Comparison of ENCODE assay signal across 28 cellular contexts in the genomic region with DNA sequence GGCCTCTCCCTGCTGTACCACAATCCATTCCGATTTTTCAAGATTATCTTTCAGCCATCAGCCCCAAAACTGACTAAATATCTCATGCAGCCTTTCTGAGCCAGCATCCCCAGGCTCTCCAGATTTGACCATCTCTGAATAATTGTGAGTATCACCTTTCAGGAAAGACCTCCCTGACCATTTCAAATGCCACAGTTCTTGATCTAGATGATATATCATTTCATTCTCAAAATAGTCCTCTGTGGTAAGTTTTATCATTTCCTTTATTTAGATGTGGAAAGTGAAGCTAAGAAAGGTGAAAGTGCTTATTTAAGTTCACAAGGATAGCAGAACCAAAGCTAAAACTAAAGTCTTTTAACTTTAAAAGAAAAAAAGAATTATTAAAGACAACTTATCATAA.
"Had no signal": no experiment of that assay in that cellular context is flagged by ENCODE, and none has a peak within 500 bp of the region (broad histone marks: within the 10 kb centered on the region; RNA-seq: fewer than 3 reads in every experiment).

No MANE protein-coding gene starts in this region.

- H3K27ac Mint-ChIP-seq: naive B cell; naive thymus-derived CD8-positive, alpha-beta T cell; natural killer cell treated with Interleukin-12 subunit alpha and Interleukin-12 subunit beta and Interleukin-15 and Interleukin-18, amount 100 ng/mL, for 72 hours; stimulated activated effector memory CD8-positive, alpha-beta T cell treated with anti-CD3 and anti-CD28 coated beads, Interleukin-12 subunit alpha, Interleukin-12 subunit beta, amount 100 ng/mL, for 72 hours; stimulated activated naive B cell treated with anti-CD40 and anti-IgM and Interleukin-4, amounts not matched to agents 10 μg/mL and 1 μg/mL and 100 μg/mL, for 72 hours; stimulated activated naive CD8-positive, alpha-beta T cell treated with anti-CD3 and anti-CD28 coated beads, Interleukin-15, Interleukin-2, amounts not matched to agents 100 ng/mL and 50 ng/mL, for 24 hours had no signal

- H3K4me3 ChIP-seq: neural progenitor cell, ovary, prostate gland, right lobe of liver, sigmoid colon, stomach, thoracic aorta, thyroid gland, tibial nerve, upper lobe of left lung, vagina had no signal

- FAIRE-seq: small intestine, urothelium cell line had no signal

- H3K79me2 ChIP-seq: parathyroid adenoma had no signal

- H3K36me3 ChIP-seq: neural progenitor cell, ovary, prostate gland, right lobe of liver, sigmoid colon, stomach, thoracic aorta, thyroid gland, tibial nerve, upper lobe of left lung, vagina had no signal

- H3K27me3 ChIP-seq: neural progenitor cell, ovary, right lobe of liver, sigmoid colon, stomach, thyroid gland, tibial nerve, upper lobe of left lung, vagina had no signal

- H3K27me3 Mint-ChIP-seq: stimulated activated naive CD8-positive, alpha-beta T cell treated with anti-CD3 and anti-CD28 coated beads, Interleukin-15, Interleukin-2, amounts not matched to agents 100 ng/mL and 50 ng/mL, for 24 hours had no signal

- H3K9ac ChIP-seq: neural progenitor cell, parathyroid adenoma had no signal

- H3K4me1 ChIP-seq: parathyroid adenoma, prostate gland, sigmoid colon, upper lobe of left lung had no signal

- H3K9me3 ChIP-seq: ovary, prostate gland, right lobe of liver, sigmoid colon, stomach, thoracic aorta, thyroid gland, tibial nerve, upper lobe of left lung, vagina had no signal

- ATAC-seq: naive thymus-derived CD8-positive, alpha-beta T cell; natural killer cell treated with Interleukin-12 subunit alpha and Interleukin-12 subunit beta and Interleukin-15 and Interleukin-18, amount 100 ng/mL, for 72 hours; right cardiac atrium; right lobe of liver; stimulated activated effector memory CD8-positive, alpha-beta T cell treated with anti-CD3 and anti-CD28 coated beads, Interleukin-12 subunit alpha, Interleukin-12 subunit beta, amount 100 ng/mL, for 72 hours; stimulated activated naive B cell treated with anti-CD40 and anti-IgM and Interleukin-4, amounts not matched to agents 10 μg/mL and 1 μg/mL and 100 μg/mL, for 72 hours had no signal

- H3K9me3 Mint-ChIP-seq: natural killer cell treated with Interleukin-12 subunit alpha and Interleukin-12 subunit beta and Interleukin-15 and Interleukin-18, amount 100 ng/mL, for 72 hours; neural progenitor cell; stimulated activated effector memory CD8-positive, alpha-beta T cell treated with anti-CD3 and anti-CD28 coated beads, Interleukin-12 subunit alpha, Interleukin-12 subunit beta, amount 100 ng/mL, for 72 hours; stimulated activated naive B cell treated with anti-CD40 and anti-IgM and Interleukin-4, amounts not matched to agents 10 μg/mL and 1 μg/mL and 100 μg/mL, for 72 hours had no signal

- H3K36me3 Mint-ChIP-seq: naive B cell; naive thymus-derived CD8-positive, alpha-beta T cell; natural killer cell treated with Interleukin-12 subunit alpha and Interleukin-12 subunit beta and Interleukin-15 and Interleukin-18, amount 100 ng/mL, for 72 hours; neural progenitor cell; stimulated activated effector memory CD8-positive, alpha-beta T cell treated with anti-CD3 and anti-CD28 coated beads, Interleukin-12 subunit alpha, Interleukin-12 subunit beta, amount 100 ng/mL, for 72 hours; stimulated activated naive B cell treated with anti-CD40 and anti-IgM and Interleukin-4, amounts not matched to agents 10 μg/mL and 1 μg/mL and 100 μg/mL, for 72 hours had no signal

- H3K4me1 Mint-ChIP-seq: naive B cell; naive thymus-derived CD8-positive, alpha-beta T cell; stimulated activated effector memory CD8-positive, alpha-beta T cell treated with anti-CD3 and anti-CD28 coated beads, Interleukin-12 subunit alpha, Interleukin-12 subunit beta, amount 100 ng/mL, for 72 hours had no signal

- H3K4me2 ChIP-seq: neural progenitor cell had no signal

- H3K4me3 Mint-ChIP-seq: naive B cell; naive thymus-derived CD8-positive, alpha-beta T cell; natural killer cell treated with Interleukin-12 subunit alpha and Interleukin-12 subunit beta and Interleukin-15 and Interleukin-18, amount 100 ng/mL, for 72 hours; neural progenitor cell; stimulated activated effector memory CD8-positive, alpha-beta T cell treated with anti-CD3 and anti-CD28 coated beads, Interleukin-12 subunit alpha, Interleukin-12 subunit beta, amount 100 ng/mL, for 72 hours; stimulated activated naive B cell treated with anti-CD40 and anti-IgM and Interleukin-4, amounts not matched to agents 10 μg/mL and 1 μg/mL and 100 μg/mL, for 72 hours; stimulated activated naive CD8-positive, alpha-beta T cell treated with anti-CD3 and anti-CD28 coated beads, Interleukin-15, Interleukin-2, amounts not matched to agents 100 ng/mL and 50 ng/mL, for 24 hours had no signal

- DNase-seq: naive B cell; naive thymus-derived CD8-positive, alpha-beta T cell; occipital lobe; ovary; posterior cingulate gyrus; right cardiac atrium; right lobe of liver; sigmoid colon; small intestine; stimulated activated CD4-positive, alpha-beta T cell treated with anti-CD3 and anti-CD28 coated beads, Interleukin-15, amount 100 ng/mL, for 24 hours; stimulated activated CD4-positive, alpha-beta T cell treated with anti-CD3 and anti-CD28 coated beads, Interleukin-2, amount 100 ng/mL, for 24 hours; stimulated activated CD4-positive, alpha-beta T cell treated with anti-CD3 and anti-CD28 coated beads, Interleukin-2, amount 100 ng/mL, for 48 hours; stimulated activated CD4-positive, alpha-beta T cell treated with anti-CD3 and anti-CD28 coated beads, Interleukin-4, amount 100 ng/mL, for 24 hours; stimulated activated naive B cell treated with anti-CD40 and anti-IgM and Interleukin-4, amounts not matched to agents 10 μg/mL and 1 μg/mL and 100 μg/mL, for 72 hours; stimulated activated naive CD4-positive, alpha-beta T cell treated with Interleukin-2 at 50 U/mL for 16 hours; stomach; upper lobe of left lung had no signal

- H3K27ac ChIP-seq: neural progenitor cell, ovary, parathyroid adenoma, prostate gland, right lobe of liver, sigmoid colon, stomach, thoracic aorta, thyroid gland, tibial nerve, upper lobe of left lung, vagina had no signal

- H2AFZ ChIP-seq: neural progenitor cell, parathyroid adenoma had no signal
